In genomic region chr6:41200901-41201783, GRCh38 we compare ENCODE assay signal across 9 cellular contexts. TPM values are rescaled to one million over a fixed set of nuclear protein-coding genes. Genes with fewer than 3 reads are reported as not detected.
A peak's percentile ranks its signal among the peaks of the same experiment; 100 is the strongest.
DNase-seq lines count a peak whose midpoint lies in the region; ATAC-seq, FAIRE-seq and TF ChIP-seq lines count a peak whose summit lies in the region.
"Had no signal": no experiment of that assay in that cellular context is flagged by ENCODE, and none has a peak within 500 bp of the region (broad histone marks: within the 10 kb centered on the region; RNA-seq: fewer than 3 reads in every experiment).

Gene TREML2, minus strand, starts transcription at chr6:41201149. Its CDS starts 141 bp downstream, at chr6:41201008.

- no peak within 1 kb of the TSS for H2BK120ac ChIP-seq in mesendoderm (ENCODE audit: low read depth, low read length)

- no peak for TF ChIP-seq CTCF in GM06990 (IDR thresholded peaks at IDR 0.05; ENCODE audit: insufficient read depth, low read length, poor library complexity, severe bottlenecking)

- no peaks in the 10 kb centered on the region for H3K27me3 Mint-ChIP-seq in activated CD8-positive, alpha-beta T cell treated with anti-CD3 and anti-CD28 coated beads, Interleukin-2, amount 10 ng/mL, durations not matched to agents 7 days and 5 days (ENCODE audit: low read depth)

- POLR2A ChIA-PET in activated CD8-positive, alpha-beta T cell treated with anti-CD3 and anti-CD28 coated beads, Interleukin-2, amount 10 ng/mL, durations not matched to agents 7 days and 5 days (lab: Charles Lee), result interaction anchor here (0.6 to 3.3 kb wide), 12 partner anchors 9 to 147 kb away, joined by 3 to 20 read pairs (median 4); partner anchors contain the start of genes NFYA and OARD1

- H3K4me1 Mint-ChIP-seq in activated CD8-positive, alpha-beta T cell treated with anti-CD3 and anti-CD28 coated beads, Interleukin-2, amount 10 ng/mL, durations not matched to agents 7 days and 5 days (ENCODE audit: low read depth), result peaks cover 63% of the 10 kb centered on the region

- peaks cover 7% of the 10 kb centered on the region for H3K4me1 ChIP-seq in mesendoderm (ENCODE audit: control insufficient read depth, low read depth, low read length)

- no peak within 1 kb of the TSS for H3K23ac ChIP-seq in mesendoderm (ENCODE audit: low read length)

- H3K4me3 ChIP-seq in GM06990 (replicated peaks; ENCODE audit: low read depth, low read length), result peak within 1 kb of the TSS; percentile 55
- H3K4me3 ChIP-seq in mesendoderm (ENCODE audit: low read length), result no peak within 1 kb of the TSS

- ATAC-seq in HG03175 (IDR thresholded peaks at IDR 0.05; ENCODE audit: unreplicated experiment), result peak; percentile 40
- peak; percentile 41 for ATAC-seq in activated CD8-positive, alpha-beta T cell treated with anti-CD3 and anti-CD28 coated beads, Interleukin-2, amount 10 ng/mL, durations not matched to agents 7 days and 5 days

- H2BK5ac ChIP-seq in mesendoderm (ENCODE audit: low read length), result no peak within 1 kb of the TSS

- no peak within 1 kb of the TSS for H3K4ac ChIP-seq in mesendoderm (ENCODE audit: low read depth, low read length)

- no peak within 1 kb of the TSS for H2BK15ac ChIP-seq in mesendoderm (replicated peaks; ENCODE audit: low read depth)

- H3K18ac ChIP-seq in mesendoderm (ENCODE audit: low read length), result no peak within 1 kb of the TSS

- H3K36me3 ChIP-seq in GM06990 (ENCODE audit: control insufficient read depth, insufficient read depth, low read length) (peaks cover 1% of the 10 kb centered on the region; the same call in 1 of the 2 replicates), mesendoderm (ENCODE audit: control insufficient read depth, insufficient read depth, low read length) (no peaks in the 10 kb centered on the region)

- DNase-seq in GM06990 (ENCODE audit: extremely low read depth, insufficient read length) (peak; percentile 69), mesendoderm (no peak), HTR-8/SVneo (ENCODE audit: insufficient read length, low spot score) (no peak), nucleus accumbens (lab: John Stamatoyannopoulos, UW) (no peak), NCI-H1092 (lab: John Stamatoyannopoulos, UW) (no peak), COR-L47 (lab: John Stamatoyannopoulos, UW) (no peak)
- peak; percentile 53 for DNase-seq in activated CD8-positive, alpha-beta T cell treated with anti-CD3 and anti-CD28 coated beads, Interleukin-2, amount 10 ng/mL, durations not matched to agents 7 days and 5 days

- H3K4me3 Mint-ChIP-seq in activated CD8-positive, alpha-beta T cell treated with anti-CD3 and anti-CD28 coated beads, Interleukin-2, amount 10 ng/mL, durations not matched to agents 7 days and 5 days, result peak within 1 kb of the TSS; percentile 74

- no peak within 1 kb of the TSS for H4K8ac ChIP-seq in mesendoderm (ENCODE audit: low read depth, low read length)

- H3K79me2 ChIP-seq in mesendoderm (ENCODE audit: control insufficient read depth, insufficient read depth, low read length), result no peaks in the 10 kb centered on the region

- H3K36me3 Mint-ChIP-seq in activated CD8-positive, alpha-beta T cell treated with anti-CD3 and anti-CD28 coated beads, Interleukin-2, amount 10 ng/mL, durations not matched to agents 7 days and 5 days (ENCODE audit: low read depth), result peaks cover 33% of the 10 kb centered on the region

- no peak for FAIRE-seq in HTR-8/SVneo (lab: Jason Lieb, UNC)

- H2AK5ac ChIP-seq in mesendoderm (ENCODE audit: low read length), result no peak within 1 kb of the TSS

- peaks cover 9% of the 10 kb centered on the region for H3K9me3 Mint-ChIP-seq in activated CD8-positive, alpha-beta T cell treated with anti-CD3 and anti-CD28 coated beads, Interleukin-2, amount 10 ng/mL, durations not matched to agents 7 days and 5 days (ENCODE audit: insufficient read depth)

- H3K56ac ChIP-seq in mesendoderm (ENCODE audit: low read length), result peak within 1 kb of the TSS; percentile 22

- no peak within 1 kb of the TSS for H4K5ac ChIP-seq in mesendoderm (ENCODE audit: low read length)

- CTCF ChIA-PET in activated CD8-positive, alpha-beta T cell treated with anti-CD3 and anti-CD28 coated beads, Interleukin-2, amount 10 ng/mL, durations not matched to agents 7 days and 5 days (lab: Charles Lee), result interaction anchor here (0.8 to 3.5 kb wide), 10 partner anchors 8 to 133 kb away, joined by 3 to 27 read pairs (median 6); partner anchors contain the start of gene NFYA

- no CpG with 5 or more reads among the region's 12 CpGs for WGBS in mesendoderm (ENCODE audit: extremely low coverage, insufficient coverage, low lambda C conversion rate)

- peak within 1 kb of the TSS; percentile 98 for H3K27ac Mint-ChIP-seq in activated CD8-positive, alpha-beta T cell treated with anti-CD3 and anti-CD28 coated beads, Interleukin-2, amount 10 ng/mL, durations not matched to agents 7 days and 5 days

- H3K27me3 ChIP-seq in GM06990 (replicated peaks; ENCODE audit: control insufficient read depth, insufficient read depth, low read length) (no peaks in the 10 kb centered on the region), mesendoderm (ENCODE audit: insufficient read depth, low read length, poor library complexity) (no peaks in the 10 kb centered on the region)

- no peak within 1 kb of the TSS for H3K9ac ChIP-seq in mesendoderm (ENCODE audit: low read length)

- H3K27ac ChIP-seq in mesendoderm (ENCODE audit: low read depth, low read length), result no peak within 1 kb of the TSS

- H3K79me1 ChIP-seq in mesendoderm (ENCODE audit: low read length), result no peaks in the 10 kb centered on the region

- no peak within 1 kb of the TSS for H3K4me2 ChIP-seq in mesendoderm (ENCODE audit: low read length)

RNA-seq across cellular contexts. Expression of gene TREML2, which starts in this region (rescaled TPM):
- total RNA-seq in activated CD8-positive, alpha-beta T cell treated with anti-CD3 and anti-CD28 coated beads, Interleukin-2, amount 10 ng/mL, durations not matched to agents 7 days and 5 days, result 10 to 100 TPM; 23.5 to 24.9 TPM
- polyA plus RNA-seq in mesendoderm (2013, experiment 1 of 2), result 0.48 TPM
- polyA plus RNA-seq in mesendoderm (2013, experiment 2 of 2), result 0.46 TPM
- total RNA-seq: pulmonary artery endothelial cell had no signal

Comparison
In these comparisons a context has a peak if more than half of its experiments do, and no peak if none do; other contexts are left out.
1. DNase-seq: peak in GM06990 (single experiment) and activated CD8-positive, alpha-beta T cell treated with anti-CD3 and anti-CD28 coated beads, Interleukin-2, amount 10 ng/mL, durations not matched to agents 7 days and 5 days (single experiment); none in mesendoderm (single experiment), HTR-8/SVneo (single experiment), nucleus accumbens (0 of 56), NCI-H1092 (single experiment) and COR-L47 (single experiment).